34 cellular contexts compared by ENCODE assay signal in genomic region chr1:38169121-38169520, GRCh38.
"Had no signal": no experiment of that assay in that cellular context is flagged by ENCODE, and none has a peak within 500 bp of the region (broad histone marks: within the 10 kb centered on the region; RNA-seq: fewer than 3 reads in every experiment).

No MANE protein-coding gene starts in this region.

- H3K4me2 ChIP-seq: KMS-11 had no signal

- H3K4me3 ChIP-seq: MG63 had no signal

- H3K9me3 ChIP-seq: MG63 had no signal

- H3K36me3 ChIP-seq: MG63 had no signal

- H3K27me3 ChIP-seq: MG63 had no signal

- H3K27ac ChIP-seq: KMS-11 had no signal

- DNase-seq: Karpas-422, Kasumi-1, MG63, MM.1S, MV-4-11, NCI-H1048, NCI-H1092, NCI-H1092 treated with DMSO at 0.1 percent for 48 hours, NCI-H1105, NCI-H1105 treated with DMSO at 0.1 percent for 48 hours, NCI-H1417, NCI-H1417 treated with DMSO at 0.1 percent for 48 hours, NCI-H1436, NCI-H1436 treated with DMSO at 0.1 percent for 48 hours, NCI-H146, NCI-H1694, NCI-H1694 treated with DMSO at 0.1 percent for 48 hours, NCI-H187, NCI-H187 treated with DMSO at 0.1 percent for 48 hours, NCI-H1930, NCI-H2029, NCI-H2029 treated with DMSO at 0.1 percent for 48 hours, NCI-H2081, NCI-H2081 treated with DMSO at 0.1 percent for 48 hours, NCI-H2107, NCI-H2171, NCI-H2171 treated with DMSO at 0.1 percent for 48 hours, NCI-H2227 treated with DMSO at 0.1 percent for 48 hours, NCI-H226, NCI-H345, NCI-H446, NCI-H446 treated with DMSO at 0.1 percent for 48 hours, NCI-H510A had no signal
